16 cellular contexts compared by ENCODE assay signal in the genomic region with DNA sequence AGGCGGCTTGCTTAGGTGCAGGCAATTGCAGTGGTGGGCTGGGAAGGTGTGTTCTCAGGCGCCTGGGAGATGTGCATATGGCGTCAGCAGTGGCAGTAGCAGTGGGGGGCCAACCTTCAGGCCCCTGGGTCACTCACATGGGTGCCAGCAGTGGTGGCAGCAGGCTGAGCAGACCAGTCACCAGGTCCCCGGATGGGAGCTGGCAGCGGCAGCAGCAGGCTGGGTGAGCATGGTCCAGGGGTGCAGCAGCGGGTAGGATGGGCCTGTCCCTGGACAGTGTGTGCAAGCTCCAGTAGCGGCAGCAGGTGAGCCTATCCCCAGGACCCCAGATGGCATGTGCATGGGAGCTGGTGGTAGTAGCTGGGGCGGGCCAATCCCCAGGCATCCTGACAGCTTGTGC.
DNase-seq lines count a peak whose midpoint lies in the region; ATAC-seq and TF ChIP-seq lines count a peak whose summit lies in the region.
"Had no signal": no experiment of that assay in that cellular context is flagged by ENCODE, and none has a peak within 500 bp of the region (broad histone marks: within the 10 kb centered on the region; RNA-seq: fewer than 3 reads in every experiment).

No MANE protein-coding gene starts in this region.

- H3K4me3 Mint-ChIP-seq in activated naive CD8-positive, alpha-beta T cell treated with anti-CD3 and anti-CD28 coated beads, Interleukin-2, amount 50 U/mL, for 24 hours: no peak overlapping the region
- no peak overlapping the region for H3K4me3 Mint-ChIP-seq in activated naive CD8-positive, alpha-beta T cell treated with anti-CD3 and anti-CD28 coated beads for 36 hours
- H3K4me3 Mint-ChIP-seq: CD14-positive monocyte; CD8-positive, alpha-beta T cell; GM23338 had no signal

- H3K27ac Mint-ChIP-seq in activated naive CD8-positive, alpha-beta T cell treated with anti-CD3 and anti-CD28 coated beads, Interleukin-2, amount 50 U/mL, for 24 hours: no peak overlapping the region
- H3K27ac Mint-ChIP-seq in activated naive CD8-positive, alpha-beta T cell treated with anti-CD3 and anti-CD28 coated beads for 36 hours: no peak overlapping the region
- H3K27ac Mint-ChIP-seq: CD14-positive monocyte; CD8-positive, alpha-beta T cell; GM23338 had no signal

- H3K36me3 Mint-ChIP-seq in activated naive CD8-positive, alpha-beta T cell treated with anti-CD3 and anti-CD28 coated beads, Interleukin-2, amount 50 U/mL, for 24 hours (ENCODE audit: low read depth): no peaks in the 10 kb centered on the region
- no peaks in the 10 kb centered on the region for H3K36me3 Mint-ChIP-seq in activated naive CD8-positive, alpha-beta T cell treated with anti-CD3 and anti-CD28 coated beads for 36 hours
- H3K36me3 Mint-ChIP-seq: CD14-positive monocyte; CD8-positive, alpha-beta T cell had no signal

- CTCF ChIA-PET in RWPE1 (lab: Yijun Ruan, JAX): interaction anchor here (0.6 kb wide), 1 partner anchor 547 kb away, joined by 3 read pairs; no protein-coding TSS in a partner anchor

- ATAC-seq in activated naive CD8-positive, alpha-beta T cell treated with anti-CD3 and anti-CD28 coated beads, Interleukin-2, amount 50 U/mL, for 24 hours: peak; percentile 46
- ATAC-seq in omental fat pad (ENCODE audit: low FRiP score): peak; percentile 51
- peak; percentile 32 for ATAC-seq in stimulated activated naive CD8-positive, alpha-beta T cell treated with anti-CD3 and anti-CD28 coated beads, Interleukin-15, Interleukin-2, amounts not matched to agents 100 U/mL and 50 U/mL, for 24 hours
- ATAC-seq: CD8-positive, alpha-beta T cell; GM23338 had no signal

- no peaks in the 10 kb centered on the region for H3K4me1 Mint-ChIP-seq in activated naive CD8-positive, alpha-beta T cell treated with anti-CD3 and anti-CD28 coated beads, Interleukin-2, amount 50 U/mL, for 24 hours
- no peaks in the 10 kb centered on the region for H3K4me1 Mint-ChIP-seq in activated naive CD8-positive, alpha-beta T cell treated with anti-CD3 and anti-CD28 coated beads for 36 hours
- H3K4me1 Mint-ChIP-seq: CD14-positive monocyte, GM23338 had no signal

- DNase-seq in activated naive CD8-positive, alpha-beta T cell treated with anti-CD3 and anti-CD28 coated beads, Interleukin-2, amount 50 U/mL, for 24 hours: no peak
- DNase-seq in activated naive CD8-positive, alpha-beta T cell treated with anti-CD3 and anti-CD28 coated beads for 36 hours: no peak
- DNase-seq in omental fat pad (ENCODE audit: low spot score) (no peak), RWPE1 (ENCODE audit: low spot score) (no peak), COLO668 (lab: John Stamatoyannopoulos, UW; ENCODE audit: unreplicated experiment) (no peak), activated gamma-delta T cell treated with Interleukin-2 at 50 U/mL for 16 hours (no peak)
- DNase-seq in stimulated activated naive CD8-positive, alpha-beta T cell treated with anti-CD3 and anti-CD28 coated beads, Interleukin-15, Interleukin-2, amounts not matched to agents 100 U/mL and 50 U/mL, for 24 hours: no peak
- no peak for DNase-seq in stimulated activated CD4-positive, alpha-beta T cell treated with anti-CD3 and anti-CD28 coated beads, Interleukin-12 subunit alpha, Interleukin-12 subunit beta, amount 100 ng/mL, for 4 hours
- DNase-seq: Caco-2; CD8-positive, alpha-beta T cell; DMS53; GF-D8; H7 had no signal

- POLR2A ChIA-PET in RWPE1 (lab: Yijun Ruan, JAX; ENCODE audit: low non-redundant PET): no interaction called here

- H3K27ac ChIP-seq in RWPE1: no peak overlapping the region
- H3K27ac ChIP-seq: 22Rv1 had no signal

- TF ChIP-seq CTCF in omental fat pad (IDR thresholded peaks at IDR 0.05) (no peak), RWPE1 (conservative IDR thresholded peaks at IDR 0.05; ENCODE audit: low read depth) (no peak)

- H3K9me3 Mint-ChIP-seq in activated naive CD8-positive, alpha-beta T cell treated with anti-CD3 and anti-CD28 coated beads, Interleukin-2, amount 50 U/mL, for 24 hours: no peaks in the 10 kb centered on the region
- H3K9me3 Mint-ChIP-seq in activated naive CD8-positive, alpha-beta T cell treated with anti-CD3 and anti-CD28 coated beads for 36 hours: no peaks in the 10 kb centered on the region
- H3K9me3 Mint-ChIP-seq: CD14-positive monocyte; CD8-positive, alpha-beta T cell; GM23338 had no signal

- H3K27me3 Mint-ChIP-seq in activated naive CD8-positive, alpha-beta T cell treated with anti-CD3 and anti-CD28 coated beads, Interleukin-2, amount 50 U/mL, for 24 hours: peaks cover 4% of the 10 kb centered on the region
- peaks cover 18% of the 10 kb centered on the region for H3K27me3 Mint-ChIP-seq in activated naive CD8-positive, alpha-beta T cell treated with anti-CD3 and anti-CD28 coated beads for 36 hours
